Comparison of ENCODE assay signal across 1 cellular context in genomic region chr1:216600730-216601426, GRCh38.
TF ChIP-seq lines count a peak whose summit lies in the region.

No MANE protein-coding gene starts in this region.

TF ChIP-seq in HEK293, 187 proteins besides CTCF, POLR2A, EP300 and RAD21 (continued from another document):
- no peak for TF ChIP-seq INSM2 (tag by site-specific recombination; IDR thresholded peaks at IDR 0.05)
- no peak for TF ChIP-seq SP3 (tag by site-specific recombination; IDR thresholded peaks at IDR 0.05)
- TF ChIP-seq ZFHX2 (tag by site-specific recombination; conservative IDR thresholded peaks at IDR 0.05): 0 out of 2 replicates have a peak, but pooled peaks have one; percentile 18
- TF ChIP-seq ZNF639 (tag by site-specific recombination; IDR thresholded peaks at IDR 0.05): no peak
- TF ChIP-seq ZNF335 (tag by site-specific recombination; conservative IDR thresholded peaks at IDR 0.05): peak; percentile 51
- TF ChIP-seq ZNF138 (tag by site-specific recombination; IDR thresholded peaks at IDR 0.05; ENCODE audit: borderline replicate concordance): no peak
- peak; percentile 52 for TF ChIP-seq ZBTB26 (tag by site-specific recombination; optimal IDR thresholded peaks at IDR 0.05)
- TF ChIP-seq ZNF423 (tag by site-specific recombination; IDR thresholded peaks at IDR 0.05): peak; percentile 75
- peak; percentile 69; the same call in 1 of the 2 replicates for TF ChIP-seq ZBTB8A (tag by site-specific recombination; IDR thresholded peaks at IDR 0.05)
- TF ChIP-seq ZNF211 (tag by site-specific recombination; IDR thresholded peaks at IDR 0.05; ENCODE audit: low read depth): no peak
